In genomic region chr15:66774001-66774814, GRCh38 we compare ENCODE assay signal across 1 cellular context.
TF ChIP-seq lines count a peak whose summit lies in the region.

No MANE protein-coding gene starts in this region.

TF ChIP-seq in K562, 482 proteins besides CTCF, POLR2A, EP300 and RAD21 (continued from another document and continues in another):
- TF ChIP-seq ZNF740 (CRISPR knock-in tag; IDR thresholded peaks at IDR 0.05), result no peak
- TF ChIP-seq ZNF740 (tag; IDR thresholded peaks at IDR 0.05), result no peak
- no peak for TF ChIP-seq KAT2B (IDR thresholded peaks at IDR 0.05; ENCODE audit: low read depth, low read length)
- peak; percentile 45 for TF ChIP-seq GABPB1 (CRISPR knock-in tag; IDR thresholded peaks at IDR 0.05)
- no peak for TF ChIP-seq CBX3 (IDR thresholded peaks at IDR 0.05; ENCODE audit: borderline replicate concordance in 1 of 2, low read length in 2 of 2)
- TF ChIP-seq AFF1 (IDR thresholded peaks at IDR 0.05; ENCODE audit: low read depth in 1 of 2, partially characterized antibody in 2 of 2), result no peak
- TF ChIP-seq RCOR1 (IDR thresholded peaks at IDR 0.05; ENCODE audit: borderline replicate concordance in 1 of 2, low read depth in 2 of 2, low read length in 2 of 2), result peak in 1 of 2 experiments; percentile 51; a peak in 1 of 4 replicates
- 0 out of 2 replicates have a peak, but pooled peaks have one; percentile 15 for TF ChIP-seq BHLHE40 (IDR thresholded peaks at IDR 0.05; ENCODE audit: low read length)
- no peak for TF ChIP-seq ZNF609 (CRISPR knock-in tag; IDR thresholded peaks at IDR 0.05; ENCODE audit: borderline replicate concordance)
- no peak for TF ChIP-seq BDP1 (IDR thresholded peaks at IDR 0.05; ENCODE audit: insufficient read depth, insufficient read length)
- no peak for TF ChIP-seq ZNF584 (CRISPR knock-in tag; IDR thresholded peaks at IDR 0.05; ENCODE audit: low read depth)
- TF ChIP-seq ZNF318 (IDR thresholded peaks at IDR 0.05; ENCODE audit: borderline replicate concordance in 1 of 2, low read depth in 1 of 2), result no peak
- no peak for TF ChIP-seq CBX2 (IDR thresholded peaks at IDR 0.05; ENCODE audit: insufficient read depth, low read length, poor library complexity, severe bottlenecking)
- TF ChIP-seq CREB1 (IDR thresholded peaks at IDR 0.05), result no peak
- TF ChIP-seq CREB1 (CRISPR knock-in tag; IDR thresholded peaks at IDR 0.05), result 0 out of 2 replicates have a peak, but pooled peaks have one; percentile 19
- TF ChIP-seq LCOR (CRISPR knock-in tag; IDR thresholded peaks at IDR 0.05), result 0 out of 2 replicates have a peak, but pooled peaks have one; percentile 41
- no peak for TF ChIP-seq PHTF2 (CRISPR knock-in tag; IDR thresholded peaks at IDR 0.05)
- no peak for TF ChIP-seq HLTF (IDR thresholded peaks at IDR 0.05)
- TF ChIP-seq TCF15 (CRISPR knock-in tag; IDR thresholded peaks at IDR 0.05), result no peak
- no peak for TF ChIP-seq ETV6 (IDR thresholded peaks at IDR 0.05; ENCODE audit: borderline replicate concordance in 1 of 2, low read depth in 2 of 2, low read length in 1 of 2)
- TF ChIP-seq ETV6 (CRISPR knock-in tag; IDR thresholded peaks at IDR 0.05; ENCODE audit: borderline replicate concordance), result no peak
- no peak for TF ChIP-seq ESRRB (CRISPR knock-in tag; IDR thresholded peaks at IDR 0.05; ENCODE audit: borderline replicate concordance)
- peak; percentile 40; the same call in 1 of the 2 replicates for TF ChIP-seq ZNF592 (IDR thresholded peaks at IDR 0.05)
- TF ChIP-seq EWSR1 (IDR thresholded peaks at IDR 0.05; ENCODE audit: borderline replicate concordance, low read depth, partially characterized antibody), result no peak
- TF ChIP-seq JUND (IDR thresholded peaks at IDR 0.05; ENCODE audit: borderline replicate concordance, low read depth, low read length), result peak; percentile 44; the same call in 1 of the 2 replicates
- TF ChIP-seq JUND (tag; IDR thresholded peaks at IDR 0.05; ENCODE audit: borderline replicate concordance, low read depth, low read length), result no peak; the same call in 2 of the 3 replicates
- no peak for TF ChIP-seq E2F1 (CRISPR knock-in tag; IDR thresholded peaks at IDR 0.05)
- TF ChIP-seq FOXM1 (IDR thresholded peaks at IDR 0.05; ENCODE audit: low read depth), result no peak
- TF ChIP-seq FOXM1 (CRISPR knock-in tag; IDR thresholded peaks at IDR 0.05; ENCODE audit: low read depth), result no peak
- no peak for TF ChIP-seq MAFF (IDR thresholded peaks at IDR 0.05; ENCODE audit: low read length)
- TF ChIP-seq JUN (IDR thresholded peaks at IDR 0.05; ENCODE audit: borderline replicate concordance, low read depth, low read length), result peak; percentile 18; the same call in 1 of the 2 replicates
- TF ChIP-seq JUN (CRISPR knock-in tag; IDR thresholded peaks at IDR 0.05; ENCODE audit: borderline replicate concordance), result no peak
- no peak for TF ChIP-seq NR2C1 (IDR thresholded peaks at IDR 0.05)
- no peak for TF ChIP-seq NR2C1 (tag; IDR thresholded peaks at IDR 0.05)
